19 cellular contexts compared by ENCODE assay signal in genomic region chr17:72340836-72341235, GRCh38.
"Had no signal": no experiment of that assay in that cellular context is flagged by ENCODE, and none has a peak within 500 bp of the region (broad histone marks: within the 10 kb centered on the region; RNA-seq: fewer than 3 reads in every experiment).

No MANE protein-coding gene starts in this region.

- H3K27me3 ChIP-seq: testis had no signal

- H3K4me3 ChIP-seq: dorsolateral prefrontal cortex, heart right ventricle, left lung, lower lobe of right lung, testis, tibial nerve had no signal

- H3K27ac ChIP-seq: left lung, lower lobe of right lung, neutrophil, testis, tibial nerve had no signal

- H3K36me3 ChIP-seq: heart right ventricle, left lung, lower lobe of right lung, neutrophil, tibial nerve had no signal

- ATAC-seq: heart right ventricle; left lung; lower lobe of right lung; sciatic nerve; stimulated activated naive B cell treated with anti-CD40 and anti-IgM and Interleukin-4, amounts not matched to agents 10 μg/mL and 1 μg/mL and 100 μg/mL, for 72 hours; stimulated activated naive CD8-positive, alpha-beta T cell treated with anti-CD3 and anti-CD28 coated beads, Interleukin-15, amount 100 ng/mL, for 72 hours had no signal

- H3K27ac Mint-ChIP-seq: memory B cell; naive B cell; stimulated activated naive B cell treated with anti-CD40 and anti-IgM and Interleukin-4, amounts not matched to agents 10 μg/mL and 1 μg/mL and 100 μg/mL, for 72 hours; stimulated activated naive CD8-positive, alpha-beta T cell treated with anti-CD3 and anti-CD28 coated beads, Interleukin-15, amount 100 ng/mL, for 72 hours had no signal

- H3K9me3 ChIP-seq: heart right ventricle, left lung, lower lobe of right lung, neutrophil, testis, tibial nerve had no signal

- H3K36me3 Mint-ChIP-seq: naive B cell; stimulated activated naive B cell treated with anti-CD40 and anti-IgM and Interleukin-4, amounts not matched to agents 10 μg/mL and 1 μg/mL and 100 μg/mL, for 72 hours had no signal

- H3K4me1 Mint-ChIP-seq: memory B cell; naive B cell; stimulated activated naive B cell treated with anti-CD40 and anti-IgM and Interleukin-4, amounts not matched to agents 10 μg/mL and 1 μg/mL and 100 μg/mL, for 72 hours; stimulated activated naive CD8-positive, alpha-beta T cell treated with anti-CD3 and anti-CD28 coated beads, Interleukin-15, amount 100 ng/mL, for 72 hours had no signal

- H3K4me1 ChIP-seq: testis had no signal

- H3K4me3 Mint-ChIP-seq: memory B cell; naive B cell; stimulated activated naive B cell treated with anti-CD40 and anti-IgM and Interleukin-4, amounts not matched to agents 10 μg/mL and 1 μg/mL and 100 μg/mL, for 72 hours; stimulated activated naive CD8-positive, alpha-beta T cell treated with anti-CD3 and anti-CD28 coated beads, Interleukin-15, amount 100 ng/mL, for 72 hours had no signal

- H3K9me3 Mint-ChIP-seq: stimulated activated naive CD8-positive, alpha-beta T cell treated with anti-CD3 and anti-CD28 coated beads, Interleukin-15, amount 100 ng/mL, for 72 hours had no signal

- DNase-seq: cortex of kidney; dorsolateral prefrontal cortex; effector CD8-positive, alpha-beta T cell; heart right ventricle; hypothalamus; kidney glomerular epithelial cell; left lung; lower lobe of right lung; naive B cell; posterior cingulate gyrus; stimulated activated CD4-positive, alpha-beta T cell treated with anti-CD3 and anti-CD28 coated beads, Interleukin-2, amount 100 ng/mL, for 24 hours; stimulated activated CD4-positive, alpha-beta T cell treated with anti-CD3 and anti-CD28 coated beads, Interleukin-4, amount 100 ng/mL, for 4 hours; stimulated activated naive B cell treated with anti-CD40 and anti-IgM and Interleukin-4, amounts not matched to agents 10 μg/mL and 1 μg/mL and 100 μg/mL, for 72 hours; stimulated activated naive CD8-positive, alpha-beta T cell treated with anti-CD3 and anti-CD28 coated beads, Interleukin-15, amount 100 ng/mL, for 72 hours; testis had no signal
